In genomic region chr4:143616771-143617170, GRCh38 we compare ENCODE assay signal across 8 cellular contexts.
DNase-seq lines count a peak whose midpoint lies in the region; ATAC-seq and TF ChIP-seq lines count a peak whose summit lies in the region.

No MANE protein-coding gene starts in this region.

- in situ Hi-C loops in astrocyte of the cerebellum (cut with HindIII; ENCODE audit: low sequenced_read_pairs) = no loop called here

- H3K4me3 ChIP-seq in astrocyte of the cerebellum (ENCODE audit: low read depth, low read length) (no peak overlapping the region), vagina (no peak overlapping the region)

- no peaks in the 10 kb centered on the region for H3K36me3 ChIP-seq in vagina

- no peaks in the 10 kb centered on the region for H3K9me3 ChIP-seq in vagina

- H3K27me3 ChIP-seq in vagina = no peaks in the 10 kb centered on the region

- no peak overlapping the region for H3K27ac ChIP-seq in vagina

- TF ChIP-seq CTCF in GM10266 (IDR thresholded peaks at IDR 0.05; ENCODE audit: control insufficient read depth, insufficient read depth, low read depth, missing control alignments) (no peak), astrocyte of the cerebellum (IDR thresholded peaks at IDR 0.05; ENCODE audit: low read depth, low read length, missing control alignments) (no peak), vagina (IDR thresholded peaks at IDR 0.05) (no peak)

- intact Hi-C loops in vagina (cut with DNase I) = no loop called here

- peak; percentile 77 for ATAC-seq in GM21367 (IDR thresholded peaks at IDR 0.05; ENCODE audit: unreplicated experiment)
- ATAC-seq in HG03469 (IDR thresholded peaks at IDR 0.05; ENCODE audit: unreplicated experiment) = peak; percentile 88

- DNase-seq in GM10266 (ENCODE audit: extremely low spot score) (peak; percentile 9), astrocyte of the cerebellum (ENCODE audit: low read depth) (peak; percentile 80), NCI-H526 treated with DMSO at 0.1 percent for 48 hours (lab: John Stamatoyannopoulos, UW) (no peak), SIG-M5 treated with dmso at 0.1 percent for 504 hours (lab: John Stamatoyannopoulos, UW; ENCODE audit: unreplicated experiment) (no peak), vagina (ENCODE audit: extremely low spot score in 2 of 2) (no peak), C1 segment of cervical spinal cord (lab: John Stamatoyannopoulos, UW) (no peak)

- no peaks in the 10 kb centered on the region for H3K4me1 ChIP-seq in vagina

- no peak for TF ChIP-seq POLR2A in vagina (IDR thresholded peaks at IDR 0.05)

Comparison
In these comparisons a context has a peak if more than half of its experiments do, and no peak if none do; other contexts are left out.
1. DNase-seq: peak in GM10266 (single experiment) and astrocyte of the cerebellum (single experiment); none in NCI-H526 treated with DMSO at 0.1 percent for 48 hours (single experiment), SIG-M5 treated with dmso at 0.1 percent for 504 hours (single experiment), vagina (0 of 2) and C1 segment of cervical spinal cord (0 of 14).